In the genomic region with DNA sequence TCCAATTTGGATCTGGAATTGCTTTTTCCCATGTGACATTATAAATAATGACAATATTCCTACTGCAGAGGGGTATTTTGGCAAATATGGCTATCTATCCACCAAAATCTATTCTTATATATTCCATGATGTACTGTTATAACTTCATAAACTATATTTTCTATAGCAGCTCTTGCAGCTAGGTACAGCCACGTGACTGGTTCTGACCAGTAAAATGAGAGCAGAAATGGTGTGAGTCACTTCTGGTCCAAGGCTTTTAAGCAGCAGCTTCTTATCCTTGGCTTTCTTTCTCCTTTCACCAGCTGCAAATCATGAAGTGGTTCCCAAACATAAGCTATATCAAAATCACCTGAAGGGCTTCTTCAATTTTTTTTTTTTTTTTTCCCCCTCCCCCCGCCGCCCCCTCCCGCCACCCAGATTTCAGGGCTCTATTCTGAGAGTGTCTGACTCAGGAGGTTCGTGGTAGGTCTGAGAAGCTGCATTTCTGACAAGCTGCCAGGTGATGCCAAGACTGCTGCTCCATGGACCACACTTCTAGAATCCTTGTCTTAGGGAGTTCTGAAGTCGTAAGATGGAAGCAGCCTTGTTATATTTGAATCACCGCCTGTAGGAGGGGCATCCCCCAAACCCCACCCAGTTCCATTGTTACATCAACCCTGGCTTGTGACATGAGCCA, we compare ENCODE assay signal across 20 cellular contexts.
"Had no signal": no experiment of that assay in that cellular context is flagged by ENCODE, and none has a peak within 500 bp of the region (broad histone marks: within the 10 kb centered on the region; RNA-seq: fewer than 3 reads in every experiment).

No MANE protein-coding gene starts in this region.

- H3K4me1 ChIP-seq: left ventricle myocardium inferior, psoas muscle, upper lobe of left lung had no signal

- H3K27ac Mint-ChIP-seq: activated naive CD4-positive, alpha-beta T cell treated with anti-CD3 and anti-CD28 coated beads, Interleukin-2, amount 50 U/mL, for 72 hours; brain; nephron progenitor cell; T-helper 2 cell treated with Interferon-gamma antibody and Interleukin-4, amounts not matched to agents 5 μg/mL and 100 μg/mL, for 36 hours had no signal

- H3K4me1 Mint-ChIP-seq: brain, nephron progenitor cell had no signal

- ATAC-seq: psoas muscle, sciatic nerve had no signal

- H3K9me3 Mint-ChIP-seq: activated naive CD4-positive, alpha-beta T cell treated with anti-CD3 and anti-CD28 coated beads, Interleukin-2, amount 50 U/mL, for 72 hours; nephron progenitor cell; T-helper 2 cell treated with Interferon-gamma antibody and Interleukin-4, amounts not matched to agents 5 μg/mL and 100 μg/mL, for 36 hours had no signal

- H3K9me3 ChIP-seq: esophagus muscularis mucosa, left ventricle myocardium inferior, psoas muscle, upper lobe of left lung had no signal

- H3K27me3 ChIP-seq: dorsolateral prefrontal cortex, esophagus muscularis mucosa, upper lobe of left lung had no signal

- H3K4me3 ChIP-seq: dorsolateral prefrontal cortex, esophagus muscularis mucosa, left ventricle myocardium inferior, psoas muscle, upper lobe of left lung had no signal

- H3K4me3 Mint-ChIP-seq: brain; nephron progenitor cell; T-helper 2 cell treated with Interferon-gamma antibody and Interleukin-4, amounts not matched to agents 5 μg/mL and 100 μg/mL, for 36 hours had no signal

- FAIRE-seq: keratinocyte had no signal

- H3K27me3 Mint-ChIP-seq: brain had no signal

- DNase-seq: activated CD4-positive, alpha-beta T cell treated with anti-CD3 and anti-CD28 coated beads for 1 hour; activated CD8-positive, alpha-beta memory T cell treated with anti-CD3 and anti-CD28 coated beads for 24 hours; amygdala; cerebellar nuclear complex; dorsolateral prefrontal cortex; foreskin fibroblast; head of caudate nucleus; left ventricle myocardium inferior; mesenchymal stem cell; nephron progenitor cell; psoas muscle; stimulated activated CD4-positive, alpha-beta T cell treated with anti-CD3 and anti-CD28 coated beads, Interleukin-2, amount 100 ng/mL, for 24 hours; stimulated activated naive CD4-positive, alpha-beta T cell treated with Interleukin-2 at 50 U/mL for 16 hours; upper lobe of left lung had no signal

- H3K36me3 ChIP-seq: esophagus muscularis mucosa, left ventricle myocardium inferior, upper lobe of left lung had no signal

- H3K36me3 Mint-ChIP-seq: activated naive CD4-positive, alpha-beta T cell treated with anti-CD3 and anti-CD28 coated beads, Interleukin-2, amount 50 U/mL, for 72 hours; brain had no signal

- H3K27ac ChIP-seq: esophagus muscularis mucosa, left ventricle myocardium inferior, psoas muscle, upper lobe of left lung had no signal
